1 cellular context compared by ENCODE assay signal in the genomic region with DNA sequence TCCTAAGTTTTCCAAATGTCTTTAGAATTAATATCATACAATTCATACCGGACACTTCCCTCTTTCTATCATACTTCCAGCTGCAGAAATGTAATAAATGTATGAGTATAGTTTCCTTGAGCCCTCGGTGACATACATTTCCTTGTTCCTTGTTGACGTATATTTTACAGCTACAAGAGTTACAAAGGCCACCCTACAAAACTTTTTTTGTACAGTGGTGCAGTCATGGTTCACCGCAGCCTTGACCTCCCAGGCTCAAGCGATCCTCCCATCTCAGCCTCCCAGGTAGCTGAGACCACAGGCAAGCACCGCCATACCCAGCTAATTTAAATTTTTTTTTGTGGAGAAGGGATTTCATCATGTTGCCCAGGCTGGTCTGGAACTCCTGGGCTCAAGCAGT.
TF ChIP-seq lines count a peak whose summit lies in the region.

No MANE protein-coding gene starts in this region.

TF ChIP-seq in HepG2, 621 proteins besides CTCF, POLR2A, EP300 and RAD21:
- TF ChIP-seq CHCHD3 (CRISPR knock-in tag; IDR thresholded peaks at IDR 0.05) (0 out of 2 replicates have a peak, but pooled peaks have one; percentile 28), AGO1 (IDR thresholded peaks at IDR 0.05; ENCODE audit: low read depth, low read length, poor library complexity, severe bottlenecking) (no peak), NCOR1 (IDR thresholded peaks at IDR 0.05; ENCODE audit: borderline replicate concordance, low read length) (no peak), ZNF251 (CRISPR knock-in tag; IDR thresholded peaks at IDR 0.05) (no peak)
- TF ChIP-seq, protein P1, sequence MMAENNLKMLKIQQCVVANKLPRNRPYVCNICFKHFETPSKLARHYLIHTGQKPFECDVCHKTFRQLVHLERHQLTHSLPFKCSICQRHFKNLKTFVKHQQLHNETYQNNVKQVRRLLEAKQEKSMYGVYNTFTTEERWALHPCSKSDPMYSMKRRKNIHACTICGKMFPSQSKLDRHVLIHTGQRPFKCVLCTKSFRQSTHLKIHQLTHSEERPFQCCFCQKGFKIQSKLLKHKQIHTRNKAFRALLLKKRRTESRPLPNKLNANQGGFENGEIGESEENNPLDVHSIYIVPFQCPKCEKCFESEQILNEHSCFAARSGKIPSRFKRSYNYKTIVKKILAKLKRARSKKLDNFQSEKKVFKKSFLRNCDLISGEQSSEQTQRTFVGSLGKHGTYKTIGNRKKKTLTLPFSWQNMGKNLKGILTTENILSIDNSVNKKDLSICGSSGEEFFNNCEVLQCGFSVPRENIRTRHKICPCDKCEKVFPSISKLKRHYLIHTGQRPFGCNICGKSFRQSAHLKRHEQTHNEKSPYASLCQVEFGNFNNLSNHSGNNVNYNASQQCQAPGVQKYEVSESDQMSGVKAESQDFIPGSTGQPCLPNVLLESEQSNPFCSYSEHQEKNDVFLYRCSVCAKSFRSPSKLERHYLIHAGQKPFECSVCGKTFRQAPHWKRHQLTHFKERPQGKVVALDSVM (CRISPR knock-in tag; IDR thresholded peaks at IDR 0.05), result peak; percentile 88
